Comparison of ENCODE assay signal across 9 cellular contexts in genomic region chr5:179343902-179344300, GRCh38. TPM values are rescaled to one million over a fixed set of nuclear protein-coding genes. Genes with fewer than 3 reads are reported as not detected.
DNase-seq lines count a peak whose midpoint lies in the region; ATAC-seq and TF ChIP-seq lines count a peak whose summit lies in the region.
"Had no signal": no experiment of that assay in that cellular context is flagged by ENCODE, and none has a peak within 500 bp of the region (broad histone marks: within the 10 kb centered on the region; RNA-seq: fewer than 3 reads in every experiment).

No MANE protein-coding gene starts in this region.

- no peaks in the 10 kb centered on the region for H3K9me3 ChIP-seq in lower lobe of right lung

- intact Hi-C loops in lower lobe of right lung (cut with DNase I), result no loop called here

- TF ChIP-seq CTCF in 22Rv1 (IDR thresholded peaks at IDR 0.05) (peak; percentile 40), lower lobe of right lung (IDR thresholded peaks at IDR 0.05) (peak; percentile 31)

- peaks cover 45% of the 10 kb centered on the region for H3K27me3 ChIP-seq in H7 (ENCODE audit: control insufficient read depth, insufficient read depth, low read length)
- H3K27me3 ChIP-seq in lower lobe of right lung (ENCODE audit: low read depth), result peaks cover 45% of the 10 kb centered on the region

- H3K4me1 ChIP-seq in lower lobe of right lung, result peaks cover 8% of the 10 kb centered on the region

- H3K36me3 ChIP-seq in H7 (replicated peaks; ENCODE audit: control insufficient read depth, insufficient read depth, low read length) (no peaks in the 10 kb centered on the region), lower lobe of right lung (no peaks in the 10 kb centered on the region)

- H3K4me3 ChIP-seq in H7 (ENCODE audit: insufficient read depth, low read depth, low read length) (peak overlapping the region; percentile 68), lower lobe of right lung (peak overlapping the region; percentile 61)

- ATAC-seq in lower lobe of right lung, result peak; percentile 45 to 71
- no peak for ATAC-seq in GM21515 (IDR thresholded peaks at IDR 0.05; ENCODE audit: unreplicated experiment)
- no peak for ATAC-seq in GM18502 (IDR thresholded peaks at IDR 0.05; ENCODE audit: poor library complexity, unreplicated experiment)
- ATAC-seq in HG02884 (IDR thresholded peaks at IDR 0.05; ENCODE audit: unreplicated experiment), result no peak

- H3K27ac ChIP-seq in 22Rv1, result no peak overlapping the region
- H3K27ac ChIP-seq in lower lobe of right lung, result no peak overlapping the region

- DNase-seq in H7, result peak; percentile 97
- DNase-seq in dedifferentiated amniotic fluid mesenchymal stem cell (ENCODE audit: extremely low spot score), result peak; percentile 24
- no peak for DNase-seq in lower lobe of right lung
- DNase-seq in NCI-H1930 (lab: John Stamatoyannopoulos, UW), result no peak

RNA-seq across cellular contexts. Expression of gene ADAMTS2, which starts 1.4 kb away (rescaled TPM):
- total RNA-seq in H7 (2014; rRNA removed; shearing (Covaris generic)), result 1.7 and 2.2 TPM in 2 replicates
- 13.0 TPM for total RNA-seq in lower lobe of right lung
- total RNA-seq: activated CD8-positive, alpha-beta memory T cell treated with anti-CD3 and anti-CD28 coated beads for 36 hours had no signal

Comparison
In these comparisons a context has a peak if more than half of its experiments do, and no peak if none do; other contexts are left out.
1. DNase-seq: peak in H7 (single experiment) and dedifferentiated amniotic fluid mesenchymal stem cell (single experiment); none in lower lobe of right lung (single experiment) and NCI-H1930 (0 of 2).
2. ATAC-seq: peak in lower lobe of right lung (2 of 2); none in GM21515 (single experiment), GM18502 (single experiment) and HG02884 (single experiment).